In the genomic region with DNA sequence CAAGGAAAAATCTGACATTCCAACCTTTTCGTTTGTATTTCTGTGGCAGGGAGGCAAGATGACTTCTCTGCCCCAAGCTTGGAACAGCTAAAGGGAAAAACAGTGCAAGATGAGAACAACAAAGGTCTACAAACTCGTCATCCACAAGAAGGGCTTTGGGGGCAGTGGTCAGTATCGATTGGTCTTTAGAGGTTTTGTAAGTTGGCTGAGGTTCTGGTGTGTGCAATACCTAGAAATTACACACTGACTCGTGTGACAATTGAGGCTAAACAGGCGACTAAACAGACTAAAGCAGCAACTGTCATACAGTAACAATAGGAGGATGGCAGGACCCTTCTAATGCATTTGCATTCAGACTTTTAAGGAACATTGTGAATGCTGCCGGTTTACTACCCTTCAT, we compare ENCODE assay signal across 9 cellular contexts. TPM values are rescaled to one million over a fixed set of nuclear protein-coding genes. Genes with fewer than 3 reads are reported as not detected.
DNase-seq lines count a peak whose midpoint lies in the region; ATAC-seq and TF ChIP-seq lines count a peak whose summit lies in the region.
"Had no signal": no experiment of that assay in that cellular context is flagged by ENCODE, and none has a peak within 500 bp of the region (broad histone marks: within the 10 kb centered on the region; RNA-seq: fewer than 3 reads in every experiment).

No MANE protein-coding gene starts in this region.

- H3K9me2 ChIP-seq in PC-9 (ENCODE audit: insufficient read depth) = no peaks in the 10 kb centered on the region

- H3K27me3 ChIP-seq in PC-9 (ENCODE audit: insufficient read depth, low read depth) = no peaks in the 10 kb centered on the region
- H3K27me3 ChIP-seq in trophoblast cell (ENCODE audit: insufficient read depth, low read length) = no peaks in the 10 kb centered on the region
- H3K27me3 ChIP-seq in neuronal stem cell (ENCODE audit: control insufficient read depth in 3 of 3, insufficient read depth in 3 of 3, low read depth in 1 of 3, low read length in 3 of 3) = no peaks in the 10 kb centered on the region

- H3K18ac ChIP-seq in trophoblast cell (ENCODE audit: low read length) = no peak overlapping the region
- no peak overlapping the region for H3K18ac ChIP-seq in neuronal stem cell (ENCODE audit: low read length)

- H4K12ac ChIP-seq in trophoblast cell (ENCODE audit: low read depth, low read length) = no peak overlapping the region

- H4K91ac ChIP-seq in trophoblast cell (ENCODE audit: low read depth, low read length) (no peak overlapping the region), neuronal stem cell (ENCODE audit: low read depth, low read length, poor library complexity) (no peak overlapping the region)

- H3K4me3 ChIP-seq in PC-9 (peak overlapping the region; percentile 95), trophoblast cell (ENCODE audit: low read depth, low read length) (no peak overlapping the region), neuronal stem cell (ENCODE audit: low read length in 2 of 2) (peak overlapping the region in 1 of 2 donors; percentile 72)

- peaks cover 12% of the 10 kb centered on the region for H3K79me1 ChIP-seq in trophoblast cell (ENCODE audit: low read length)
- H3K79me1 ChIP-seq in neuronal stem cell (ENCODE audit: low read depth, low read length) = no peaks in the 10 kb centered on the region

- H2BK120ac ChIP-seq in trophoblast cell (ENCODE audit: insufficient read depth, low read length, poor library complexity) (no peak overlapping the region), neuronal stem cell (ENCODE audit: low read depth, low read length) (no peak overlapping the region)

- intact Hi-C loops in PC-9 (cut with micrococcal nuclease; ENCODE audit: unreplicated experiment) = loop anchor here (5.0 kb wide), 2 partner anchors 72 to 192 kb away; no protein-coding TSS in a partner anchor

- peaks cover 20% of the 10 kb centered on the region for H3K79me2 ChIP-seq in PC-9 (ENCODE audit: low read depth)
- peaks cover 7% of the 10 kb centered on the region for H3K79me2 ChIP-seq in trophoblast cell (ENCODE audit: control insufficient read depth, insufficient read depth, low read length, poor library complexity)

- H3K4me1 ChIP-seq in PC-9 (replicated peaks; ENCODE audit: insufficient read depth) (peaks cover 39% of the 10 kb centered on the region), trophoblast cell (ENCODE audit: control insufficient read depth in 1 of 2, insufficient read depth in 2 of 2, low read length in 2 of 2) (peaks cover 9 to 11% of the 10 kb centered on the region in 2 experiments), neuronal stem cell (ENCODE audit: control insufficient read depth in 2 of 2, insufficient read depth in 1 of 2, low read depth in 1 of 2, low read length in 2 of 2) (peaks cover 8 to 16% of the 10 kb centered on the region in 2 donors)

- H2BK12ac ChIP-seq in trophoblast cell (ENCODE audit: low read length) = no peak overlapping the region
- no peak overlapping the region for H2BK12ac ChIP-seq in neuronal stem cell (ENCODE audit: low read length)

- H3K4ac ChIP-seq in trophoblast cell (ENCODE audit: low read depth, low read length) (peak overlapping the region; percentile 12), neuronal stem cell (ENCODE audit: low read length) (no peak overlapping the region)

- in situ Hi-C loops in G401 (cut with HindIII; ENCODE audit: low sequenced_read_pairs) = loop anchor here (10.0 kb wide), 1 partner anchor 210 kb away; no protein-coding TSS in a partner anchor

- no peak overlapping the region for H3K14ac ChIP-seq in trophoblast cell (ENCODE audit: low read length)
- H3K14ac ChIP-seq in neuronal stem cell (ENCODE audit: low read length) = no peak overlapping the region

- H3K36me3 ChIP-seq in PC-9 (ENCODE audit: low read depth) = no peaks in the 10 kb centered on the region
- H3K36me3 ChIP-seq in trophoblast cell (ENCODE audit: control insufficient read depth in 1 of 2, insufficient read depth in 2 of 2, low read length in 2 of 2) = peaks cover 5 to 11% of the 10 kb centered on the region in 2 experiments
- H3K36me3 ChIP-seq in neuronal stem cell (replicated peaks in 1 of 2; ENCODE audit: control insufficient read depth in 2 of 2, insufficient read depth in 2 of 2, low read length in 2 of 2) = peaks cover 2 to 29% of the 10 kb centered on the region in 2 donors

- H2AK5ac ChIP-seq in trophoblast cell (ENCODE audit: low read length) (no peak overlapping the region), neuronal stem cell (ENCODE audit: low read depth, low read length) (no peak overlapping the region)

- WGBS in trophoblast cell (ENCODE audit: extremely low coverage, insufficient coverage, insufficient read length) = no CpG with 5 or more reads among the region's 6 CpGs
- WGBS in neuronal stem cell (ENCODE audit: extremely low coverage in 2 of 2, insufficient read length in 2 of 2, insufficient replicate concordance in 1 of 2), 2 donors = no CpG with 5 or more reads among the region's 6 CpGs

- H3K4me2 ChIP-seq in PC-9 (peak overlapping the region; percentile 99), trophoblast cell (ENCODE audit: low read length) (peak overlapping the region; percentile 74), neuronal stem cell (ENCODE audit: insufficient read depth, low read length, poor library complexity, severe bottlenecking) (no peak overlapping the region)

- CTCF ChIA-PET in PC-9 (lab: Charles Lee) = no interaction called here

- no TSS peak for BruUV-seq in PC-9 (replicated peaks; lab: Mats Ljungman, UMichigan)

- H3K27ac ChIP-seq in PC-9 (peak overlapping the region; percentile 94), epithelial cell of prostate (peak overlapping the region; percentile 97), trophoblast cell (ENCODE audit: low read depth, low read length) (peak overlapping the region; percentile 9), neuronal stem cell (replicated peaks; ENCODE audit: low read length) (no peak overlapping the region)

- H3F3A ChIP-seq in PC-9 (ENCODE audit: insufficient read depth, low read depth) = peaks cover 25% of the 10 kb centered on the region

- H4K20me1 ChIP-seq in PC-9 (ENCODE audit: insufficient read depth) = no peaks in the 10 kb centered on the region

- no peak overlapping the region for H4K8ac ChIP-seq in trophoblast cell (ENCODE audit: low read depth, low read length)
- H4K8ac ChIP-seq in neuronal stem cell (ENCODE audit: low read depth, low read length) = no peak overlapping the region

- H2AFZ ChIP-seq in PC-9 (peak overlapping the region; percentile 98), trophoblast cell (ENCODE audit: insufficient read depth, low read length, poor library complexity) (no peak overlapping the region), neuronal stem cell (ENCODE audit: low read length) (no peak overlapping the region)

- H3K9ac ChIP-seq in trophoblast cell (ENCODE audit: low read length) (no peak overlapping the region), neuronal stem cell (ENCODE audit: low read depth, low read length, poor library complexity) (no peak overlapping the region)

- H3K9me3 ChIP-seq in PC-9 (ENCODE audit: insufficient read depth, low read depth) (no peaks in the 10 kb centered on the region), trophoblast cell (ENCODE audit: insufficient read depth, low read depth, low read length) (no peaks in the 10 kb centered on the region), neuronal stem cell (replicated peaks in 1 of 2; ENCODE audit: control insufficient read depth in 2 of 2, insufficient read depth in 1 of 2, low read depth in 1 of 2, low read length in 2 of 2) (no peaks in the 10 kb centered on the region)

- no peak for ATAC-seq in HG03139 (IDR thresholded peaks at IDR 0.05; ENCODE audit: unreplicated experiment)

- H2BK15ac ChIP-seq in neuronal stem cell (ENCODE audit: low read length) = no peak overlapping the region

- H3K23ac ChIP-seq in trophoblast cell (ENCODE audit: low read length) (no peak overlapping the region), neuronal stem cell (ENCODE audit: low read depth, low read length, poor library complexity) (no peak overlapping the region)

- peak; percentile 23 for DNase-seq in G401 (ENCODE audit: low spot score)
- DNase-seq in PC-9 = no peak
- DNase-seq in epithelial cell of prostate (ENCODE audit: low read depth, low spot score) = no peak
- no peak for DNase-seq in trophoblast cell
- DNase-seq in neuronal stem cell (ENCODE audit: low spot score) = no peak
- no peak for DNase-seq in NCI-H2107 (lab: John Stamatoyannopoulos, UW)
- no peak for DNase-seq in DMS79 (lab: John Stamatoyannopoulos, UW)
- DNase-seq: SHP77 treated with DMSO at 0.1 percent for 48 hours had no signal

- TF ChIP-seq CTCF in PC-9 (conservative IDR thresholded peaks at IDR 0.05) = no peak

- H2BK5ac ChIP-seq in trophoblast cell (ENCODE audit: low read depth, low read length, poor library complexity) (no peak overlapping the region), neuronal stem cell (ENCODE audit: low read length) (no peak overlapping the region)

- POLR2A ChIA-PET in PC-9 (lab: Charles Lee; ENCODE audit: unreplicated experiment) = no interaction called here

RNA-seq across cellular contexts. Expression of gene DEPDC5, which starts 1.0 kb away (rescaled TPM):
- 12.9 and 15.6 TPM in 2 replicates for total RNA-seq in G401 (2014; rRNA removed; shearing (Covaris generic))
- total RNA-seq in PC-9 (2021) = 25.9 and 28.1 TPM in 2 replicates
- 11.8 and 13.4 TPM in 2 replicates for polyA plus RNA-seq in trophoblast cell (2013)
- polyA plus RNA-seq in neuronal stem cell (2013, experiment 1 of 2) = 8.5 TPM
- 7.8 TPM for polyA plus RNA-seq in neuronal stem cell (2013, experiment 2 of 2)

RNA-seq across cellular contexts. Expression of gene PRR14L, which starts 4.9 kb away (rescaled TPM):
- 3.9 and 5.3 TPM in 2 replicates for total RNA-seq in G401 (2014; rRNA removed; shearing (Covaris generic))
- total RNA-seq in PC-9 (2021) = 43.9 and 46.1 TPM in 2 replicates
- polyA plus RNA-seq in trophoblast cell (2013) = 16.1 and 17.0 TPM in 2 replicates
- polyA plus RNA-seq in neuronal stem cell (2013, experiment 1 of 2) = 18.9 TPM
- 20.6 TPM for polyA plus RNA-seq in neuronal stem cell (2013, experiment 2 of 2)
